Comparison of ENCODE assay signal across 14 cellular contexts in genomic region chr2:1168856-1169255, GRCh38.
A peak's percentile ranks its signal among the peaks of the same experiment; 100 is the strongest.
DNase-seq lines count a peak whose midpoint lies in the region; ATAC-seq and TF ChIP-seq lines count a peak whose summit lies in the region.
"Had no signal": no experiment of that assay in that cellular context is flagged by ENCODE, and none has a peak within 500 bp of the region (broad histone marks: within the 10 kb centered on the region; RNA-seq: fewer than 3 reads in every experiment).

No MANE protein-coding gene starts in this region.

- CTCF ChIA-PET in activated CD4-positive, alpha-beta T cell treated with anti-CD3 and anti-CD28 coated beads, Interleukin-2, amount 10 ng/mL, durations not matched to agents 7 days and 5 days (lab: Charles Lee) = no interaction called here
- CTCF ChIA-PET in WTC11 (lab: Charles Lee) = no interaction called here

- no peak overlapping the region for H3K27ac ChIP-seq in mesenchymal stem cell (ENCODE audit: low read length, poor library complexity, severe bottlenecking)
- H3K27ac ChIP-seq: 22Rv1 had no signal

- peaks cover 0 to 3% of the 10 kb centered on the region in 2 experiments for H3K36me3 ChIP-seq in mesenchymal stem cell (ENCODE audit: control insufficient read depth in 1 of 2, insufficient read depth in 2 of 2, low read depth in 1 of 2, low read length in 2 of 2)
- H3K36me3 ChIP-seq: HAP-1 had no signal

- no peak overlapping the region for H2BK12ac ChIP-seq in mesenchymal stem cell (ENCODE audit: low read length in 2 of 2)

- no peak overlapping the region for H4K8ac ChIP-seq in mesenchymal stem cell (ENCODE audit: low read length)

- no peak for DNase-seq in activated CD4-positive, alpha-beta T cell treated with anti-CD3 and anti-CD28 coated beads, Interleukin-2, amount 10 ng/mL, durations not matched to agents 7 days and 5 days
- no peak for DNase-seq in activated CD4-positive, alpha-beta T cell treated with anti-CD3 and anti-CD28 coated beads for 48 hours
- no peak for DNase-seq in WTC11 (ENCODE audit: low spot score)
- peak; percentile 50 for DNase-seq in left kidney (ENCODE audit: low read depth, low spot score)
- no peak for DNase-seq in mesenchymal stem cell
- DNase-seq in activated naive CD4-positive, alpha-beta T cell (lab: John Stamatoyannopoulos, UW) = no peak
- no peak for DNase-seq in mucosa of gallbladder (ENCODE audit: low spot score)
- DNase-seq: C1 segment of cervical spinal cord; CD4-positive, alpha-beta T cell; DMS79; EL had no signal

- peaks cover 17% of the 10 kb centered on the region for H3K9me3 Mint-ChIP-seq in activated CD4-positive, alpha-beta T cell treated with anti-CD3 and anti-CD28 coated beads, Interleukin-2, amount 10 ng/mL, durations not matched to agents 7 days and 5 days
- peaks cover 53% of the 10 kb centered on the region for H3K9me3 Mint-ChIP-seq in WTC11

- H3K9me3 ChIP-seq in mesenchymal stem cell (ENCODE audit: control insufficient read depth, low read length) = no peaks in the 10 kb centered on the region
- H3K9me3 ChIP-seq: HAP-1 had no signal

- H4K91ac ChIP-seq in mesenchymal stem cell (ENCODE audit: low read length) = no peak overlapping the region

- no peak overlapping the region for H3K4me3 ChIP-seq in mesenchymal stem cell (ENCODE audit: insufficient read depth in 1 of 2, low read depth in 1 of 2, low read length in 2 of 2)
- H3K4me3 ChIP-seq: HAP-1 had no signal

- H2AK5ac ChIP-seq in mesenchymal stem cell (ENCODE audit: low read length, severe bottlenecking) = no peak overlapping the region

- H2BK5ac ChIP-seq in mesenchymal stem cell (ENCODE audit: low read depth, low read length, poor library complexity, severe bottlenecking) = no peak overlapping the region

- H3K27me3 ChIP-seq in mesenchymal stem cell (ENCODE audit: control insufficient read depth in 1 of 2, insufficient read depth in 1 of 2, low read length in 2 of 2) = no peaks in the 10 kb centered on the region

- no peak overlapping the region for H3K4me2 ChIP-seq in mesenchymal stem cell (ENCODE audit: low read length, poor library complexity, severe bottlenecking)

- TF ChIP-seq CTCF in WTC11 (IDR thresholded peaks at IDR 0.05) = no peak

- peaks cover 6% of the 10 kb centered on the region for H3K4me1 Mint-ChIP-seq in activated CD4-positive, alpha-beta T cell treated with anti-CD3 and anti-CD28 coated beads, Interleukin-2, amount 10 ng/mL, durations not matched to agents 7 days and 5 days
- H3K4me1 Mint-ChIP-seq in WTC11 = peaks cover 6% of the 10 kb centered on the region; the same call in 1 of the 2 replicates

- H3K4me1 ChIP-seq in mesenchymal stem cell (ENCODE audit: control insufficient read depth, insufficient read depth, low read depth, low read length) = no peaks in the 10 kb centered on the region
- H3K4me1 ChIP-seq: HAP-1 had no signal

- peaks cover 1% of the 10 kb centered on the region for H3K36me3 Mint-ChIP-seq in activated CD4-positive, alpha-beta T cell treated with anti-CD3 and anti-CD28 coated beads, Interleukin-2, amount 10 ng/mL, durations not matched to agents 7 days and 5 days (ENCODE audit: low read depth)
- H3K36me3 Mint-ChIP-seq in WTC11 = peaks cover 83% of the 10 kb centered on the region

- ATAC-seq in WTC11 (no peak), HG03196 (IDR thresholded peaks at IDR 0.05; ENCODE audit: unreplicated experiment) (no peak)

- no peak overlapping the region for H2AFZ ChIP-seq in mesenchymal stem cell (ENCODE audit: low read depth, low read length)

- WGBS in mesenchymal stem cell = 65% methylated on average over 10 of the region's 10 CpGs

- no peak overlapping the region for H3K4me3 Mint-ChIP-seq in activated CD4-positive, alpha-beta T cell treated with anti-CD3 and anti-CD28 coated beads, Interleukin-2, amount 10 ng/mL, durations not matched to agents 7 days and 5 days
- no peak overlapping the region for H3K4me3 Mint-ChIP-seq in WTC11
- H3K4me3 Mint-ChIP-seq: CD4-positive, alpha-beta T cell had no signal

- POLR2A ChIA-PET in activated CD4-positive, alpha-beta T cell treated with anti-CD3 and anti-CD28 coated beads, Interleukin-2, amount 10 ng/mL, durations not matched to agents 7 days and 5 days (lab: Charles Lee) = no interaction called here
- POLR2A ChIA-PET in WTC11 (lab: Charles Lee) = no interaction called here

- H3K4ac ChIP-seq in mesenchymal stem cell (ENCODE audit: low read depth in 1 of 2, low read length in 2 of 2) = no peak overlapping the region

- H3K14ac ChIP-seq in mesenchymal stem cell (ENCODE audit: low read length in 2 of 2) = no peak overlapping the region

- no peak overlapping the region for H2BK15ac ChIP-seq in mesenchymal stem cell (ENCODE audit: low read depth, poor library complexity, severe bottlenecking)

- no peak overlapping the region for H3K23ac ChIP-seq in mesenchymal stem cell (ENCODE audit: low read length in 2 of 2)

- H2BK120ac ChIP-seq in mesenchymal stem cell (ENCODE audit: low read depth, low read length) = no peak overlapping the region

- peak overlapping the region; percentile 66 for H3K27ac Mint-ChIP-seq in activated CD4-positive, alpha-beta T cell treated with anti-CD3 and anti-CD28 coated beads, Interleukin-2, amount 10 ng/mL, durations not matched to agents 7 days and 5 days
- H3K27ac Mint-ChIP-seq in WTC11 = peak overlapping the region; percentile 17; the same call in 1 of the 2 replicates

- H3K9ac ChIP-seq in mesenchymal stem cell (ENCODE audit: low read length) = no peak overlapping the region

- H3K79me1 ChIP-seq in mesenchymal stem cell (replicated peaks; ENCODE audit: low read length, poor library complexity, severe bottlenecking) = no peaks in the 10 kb centered on the region

- no peaks in the 10 kb centered on the region for H3K27me3 Mint-ChIP-seq in activated CD4-positive, alpha-beta T cell treated with anti-CD3 and anti-CD28 coated beads, Interleukin-2, amount 10 ng/mL, durations not matched to agents 7 days and 5 days
- H3K27me3 Mint-ChIP-seq in WTC11 (ENCODE audit: low read depth) = peaks cover 3% of the 10 kb centered on the region; the same call in 1 of the 2 replicates
- H3K27me3 Mint-ChIP-seq: CD4-positive, alpha-beta T cell had no signal

- H3K18ac ChIP-seq in mesenchymal stem cell (ENCODE audit: low read depth in 1 of 2, low read length in 2 of 2) = no peak overlapping the region

TF ChIP-seq in WTC11, 78 proteins besides CTCF, POLR2A, EP300 and RAD21 (continues in another document):
- TF ChIP-seq ESRRA (CRISPR knock-in tag; IDR thresholded peaks at IDR 0.05; ENCODE audit: borderline replicate concordance) = no peak
- no peak for TF ChIP-seq ETV6 (CRISPR knock-in tag; IDR thresholded peaks at IDR 0.05)
- no peak for TF ChIP-seq PRRX2 (CRISPR knock-in tag; IDR thresholded peaks at IDR 0.05)
- TF ChIP-seq, protein P1, sequence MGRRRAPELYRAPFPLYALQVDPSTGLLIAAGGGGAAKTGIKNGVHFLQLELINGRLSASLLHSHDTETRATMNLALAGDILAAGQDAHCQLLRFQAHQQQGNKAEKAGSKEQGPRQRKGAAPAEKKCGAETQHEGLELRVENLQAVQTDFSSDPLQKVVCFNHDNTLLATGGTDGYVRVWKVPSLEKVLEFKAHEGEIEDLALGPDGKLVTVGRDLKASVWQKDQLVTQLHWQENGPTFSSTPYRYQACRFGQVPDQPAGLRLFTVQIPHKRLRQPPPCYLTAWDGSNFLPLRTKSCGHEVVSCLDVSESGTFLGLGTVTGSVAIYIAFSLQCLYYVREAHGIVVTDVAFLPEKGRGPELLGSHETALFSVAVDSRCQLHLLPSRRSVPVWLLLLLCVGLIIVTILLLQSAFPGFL (CRISPR knock-in tag; IDR thresholded peaks at IDR 0.05; ENCODE audit: borderline replicate concordance) = no peak
- no peak for TF ChIP-seq ZNF317 (CRISPR knock-in tag; IDR thresholded peaks at IDR 0.05; ENCODE audit: borderline replicate concordance, low read depth)
- no peak for TF ChIP-seq ZNF512 (CRISPR knock-in tag; IDR thresholded peaks at IDR 0.05; ENCODE audit: borderline replicate concordance)
- TF ChIP-seq, protein P2, sequence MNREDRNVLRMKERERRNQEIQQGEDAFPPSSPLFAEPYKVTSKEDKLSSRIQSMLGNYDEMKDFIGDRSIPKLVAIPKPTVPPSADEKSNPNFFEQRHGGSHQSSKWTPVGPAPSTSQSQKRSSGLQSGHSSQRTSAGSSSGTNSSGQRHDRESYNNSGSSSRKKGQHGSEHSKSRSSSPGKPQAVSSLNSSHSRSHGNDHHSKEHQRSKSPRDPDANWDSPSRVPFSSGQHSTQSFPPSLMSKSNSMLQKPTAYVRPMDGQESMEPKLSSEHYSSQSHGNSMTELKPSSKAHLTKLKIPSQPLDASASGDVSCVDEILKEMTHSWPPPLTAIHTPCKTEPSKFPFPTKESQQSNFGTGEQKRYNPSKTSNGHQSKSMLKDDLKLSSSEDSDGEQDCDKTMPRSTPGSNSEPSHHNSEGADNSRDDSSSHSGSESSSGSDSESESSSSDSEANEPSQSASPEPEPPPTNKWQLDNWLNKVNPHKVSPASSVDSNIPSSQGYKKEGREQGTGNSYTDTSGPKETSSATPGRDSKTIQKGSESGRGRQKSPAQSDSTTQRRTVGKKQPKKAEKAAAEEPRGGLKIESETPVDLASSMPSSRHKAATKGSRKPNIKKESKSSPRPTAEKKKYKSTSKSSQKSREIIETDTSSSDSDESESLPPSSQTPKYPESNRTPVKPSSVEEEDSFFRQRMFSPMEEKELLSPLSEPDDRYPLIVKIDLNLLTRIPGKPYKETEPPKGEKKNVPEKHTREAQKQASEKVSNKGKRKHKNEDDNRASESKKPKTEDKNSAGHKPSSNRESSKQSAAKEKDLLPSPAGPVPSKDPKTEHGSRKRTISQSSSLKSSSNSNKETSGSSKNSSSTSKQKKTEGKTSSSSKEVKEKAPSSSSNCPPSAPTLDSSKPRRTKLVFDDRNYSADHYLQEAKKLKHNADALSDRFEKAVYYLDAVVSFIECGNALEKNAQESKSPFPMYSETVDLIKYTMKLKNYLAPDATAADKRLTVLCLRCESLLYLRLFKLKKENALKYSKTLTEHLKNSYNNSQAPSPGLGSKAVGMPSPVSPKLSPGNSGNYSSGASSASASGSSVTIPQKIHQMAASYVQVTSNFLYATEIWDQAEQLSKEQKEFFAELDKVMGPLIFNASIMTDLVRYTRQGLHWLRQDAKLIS (CRISPR knock-in tag; IDR thresholded peaks at IDR 0.05; ENCODE audit: borderline replicate concordance) = no peak
- TF ChIP-seq OVOL2 (CRISPR knock-in tag; IDR thresholded peaks at IDR 0.05; ENCODE audit: borderline replicate concordance) = no peak
- no peak for TF ChIP-seq RORB (CRISPR knock-in tag; IDR thresholded peaks at IDR 0.05)
